ENCODE assay signal across 8 cellular contexts in the genomic region with DNA sequence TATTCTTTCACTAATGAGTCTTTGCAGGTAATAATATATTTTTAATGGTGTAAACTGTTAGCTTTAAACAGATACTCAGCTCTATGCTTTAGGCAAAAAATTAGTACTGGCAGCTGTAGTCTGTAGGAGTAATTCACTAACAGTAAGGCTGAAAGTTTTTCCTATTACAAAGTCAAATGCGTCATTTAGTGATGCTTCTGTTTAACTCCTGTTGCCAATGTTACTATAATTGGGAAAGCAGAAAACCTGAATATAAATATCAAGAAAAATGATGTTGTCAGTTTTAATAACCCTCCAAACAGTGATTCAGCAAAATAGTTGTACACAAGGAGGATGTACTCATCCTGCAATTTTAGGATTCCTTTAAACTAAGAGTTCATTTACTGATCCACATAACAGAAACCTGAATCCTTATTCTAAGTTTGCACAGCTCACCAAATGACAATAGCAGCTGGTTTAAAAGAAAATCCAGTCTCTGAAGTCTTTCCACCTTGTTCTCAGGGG. TPM values are rescaled to one million over a fixed set of nuclear protein-coding genes. Genes with fewer than 3 reads are reported as not detected.
DNase-seq lines count a peak whose midpoint lies in the region; ATAC-seq, FAIRE-seq and TF ChIP-seq lines count a peak whose summit lies in the region.
"Had no signal": no experiment of that assay in that cellular context is flagged by ENCODE, and none has a peak within 500 bp of the region (broad histone marks: within the 10 kb centered on the region; RNA-seq: fewer than 3 reads in every experiment).

No MANE protein-coding gene starts in this region.

- peak overlapping the region; percentile 74 for H3K27ac ChIP-seq in SK-N-MC
- peak overlapping the region; percentile 16 to 73 for H3K27ac ChIP-seq in small intestine (ENCODE audit: low read depth in 1 of 2, low read length in 1 of 2)

- no peak for FAIRE-seq in small intestine (lab: Jason Lieb, UNC)

- ATAC-seq in left colon: no peak
- no peak for ATAC-seq in activated CD4-positive, CD25-positive, alpha-beta regulatory T cell treated with anti-CD3 and anti-CD28 coated beads, Interleukin-2, amount 50 U/mL, for 24 hours

- H3K4me1 ChIP-seq in small intestine (ENCODE audit: control insufficient read depth in 2 of 2, insufficient read depth in 1 of 2, low read depth in 1 of 2, low read length in 1 of 2): peaks cover 10 to 20% of the 10 kb centered on the region in 2 donors

- intact Hi-C loops in left colon (cut with DNase I, micrococcal nuclease): no loop called here

- H3K4me3 ChIP-seq in SK-N-MC (peak overlapping the region; percentile 17; the same call in 1 of the 2 replicates), fibroblast of mammary gland (ENCODE audit: control insufficient read depth, low read depth, low read length) (no peak overlapping the region), small intestine (ENCODE audit: low read depth in 1 of 2, low read length in 2 of 2) (no peak overlapping the region)

- DNase-seq in GM04503 (ENCODE audit: low read depth) (peak; percentile 92), SK-N-MC (ENCODE audit: low read depth, low spot score) (no peak), fibroblast of mammary gland (ENCODE audit: low read depth) (peak; percentile 85), small intestine (no peak), inferior parietal cortex (ENCODE audit: extremely low spot score) (no peak), left colon (no peak)
- DNase-seq: NCI-H774 had no signal

- no peaks in the 10 kb centered on the region for H3K27me3 ChIP-seq in small intestine (ENCODE audit: control insufficient read depth in 2 of 2, insufficient read depth in 2 of 2, low read length in 2 of 2)

- H3K9ac ChIP-seq in SK-N-MC (ENCODE audit: insufficient read length): no peak overlapping the region

- no peak for TF ChIP-seq CTCF in fibroblast of mammary gland (conservative IDR thresholded peaks at IDR 0.05; ENCODE audit: control insufficient read depth, insufficient read depth, low read depth, low read length)

- H3K36me3 ChIP-seq in SK-N-MC (ENCODE audit: insufficient read depth, low read length): no peaks in the 10 kb centered on the region
- H3K36me3 ChIP-seq in small intestine (ENCODE audit: control insufficient read depth in 2 of 2, insufficient read depth in 2 of 2, low read length in 2 of 2): peaks cover 0 to 5% of the 10 kb centered on the region in 2 donors

- H3K9me3 ChIP-seq in SK-N-MC (ENCODE audit: low read depth, low read length) (no peaks in the 10 kb centered on the region), small intestine (ENCODE audit: control insufficient read depth, low read depth) (no peaks in the 10 kb centered on the region)

- WGBS in small intestine, 3 donors: 68 to 89% (median 87%) methylated on average over 1 of the region's 1 CpG

RNA-seq across cellular contexts. Expression of gene CDR2, which starts 4.3 kb away (rescaled TPM):
- polyA plus RNA-seq in small intestine: 10 to 100 TPM; 14.2 to 50.3 (median 49.7) TPM
- 10 to 100 TPM; 22.2 to 27.6 TPM for total RNA-seq in left colon

Comparison
In these comparisons a context has a peak if more than half of its experiments do, and no peak if none do; other contexts are left out.
1. DNase-seq: peak in GM04503 (single experiment) and fibroblast of mammary gland (single experiment); none in SK-N-MC (single experiment), small intestine (single experiment), inferior parietal cortex (single experiment) and left colon (0 of 2).